8 cellular contexts compared by ENCODE assay signal in genomic region chr15:77632760-77633133, GRCh38. TPM values are rescaled to one million over a fixed set of nuclear protein-coding genes. Genes with fewer than 3 reads are reported as not detected.
A peak's percentile ranks its signal among the peaks of the same experiment; 100 is the strongest.
DNase-seq lines count a peak whose midpoint lies in the region; ATAC-seq and TF ChIP-seq lines count a peak whose summit lies in the region.

Gene LINGO1 (minus strand): TSS chr15:77632912. CDS start chr15:77632315, 597 bp downstream.

- no peaks in the 10 kb centered on the region for H3K36me3 Mint-ChIP-seq in T-cell

- H3K4me1 Mint-ChIP-seq in T-cell = peaks cover 9 to 16% (median 15%) of the 10 kb centered on the region in 3 donors

- TF ChIP-seq CTCF in GM20000 (IDR thresholded peaks at IDR 0.05; ENCODE audit: extremely low read depth, missing control alignments) = no peak
- no peak for TF ChIP-seq CTCF in foreskin keratinocyte (conservative IDR thresholded peaks at IDR 0.05)
- no peak for TF ChIP-seq CTCF in omental fat pad (IDR thresholded peaks at IDR 0.05)

- H3K4me1 ChIP-seq in foreskin keratinocyte = no peaks in the 10 kb centered on the region

- no peaks in the 10 kb centered on the region for H3K9me3 Mint-ChIP-seq in T-cell

- DNase-seq in GM20000 (ENCODE audit: low spot score) (peak; percentile 50), T-cell (no peak), foreskin keratinocyte (no peak), omental fat pad (ENCODE audit: low spot score) (no peak), NCI-H128 (lab: John Stamatoyannopoulos, UW; ENCODE audit: unreplicated experiment) (no peak), DMS153 treated with DMSO at 0.1 percent for 48 hours (lab: John Stamatoyannopoulos, UW; ENCODE audit: unreplicated experiment) (no peak), T-helper 9 cell (no peak)

- H3K27ac Mint-ChIP-seq in T-cell = peak within 1 kb of the TSS in 1 of 2 donors; percentile 4

- ATAC-seq in T-cell (replicated peaks in 1 of 4) (no peak), foreskin keratinocyte (peak; percentile 2), omental fat pad (ENCODE audit: low FRiP score) (peak; percentile 52), GM21447 (IDR thresholded peaks at IDR 0.05; ENCODE audit: unreplicated experiment) (no peak)

- H3K4me3 Mint-ChIP-seq in T-cell = peak within 1 kb of the TSS; percentile 26 to 70 (median 51)

- POLR2A ChIA-PET in T-cell (lab: Charles Lee) = no interaction called here

- H3K27ac ChIP-seq in foreskin keratinocyte = no peak within 1 kb of the TSS

- H3K27me3 Mint-ChIP-seq in T-cell = peaks cover 40 to 51% of the 10 kb centered on the region in 2 donors

- H3K27me3 ChIP-seq in foreskin keratinocyte = peaks cover 72% of the 10 kb centered on the region

- CTCF ChIA-PET in T-cell (lab: Charles Lee) = no interaction called here

RNA-seq across cellular contexts. Expression of gene LINGO1, which starts in this region (rescaled TPM):
- total RNA-seq in T-cell (under 1 TPM in 2 of 5 donors, not detected in 3; 0.09 to 0.19 TPM), foreskin keratinocyte (0.07 TPM in 1 of 2 replicates, not detected in the other), omental fat pad (1 to 10 TPM in 2 of 4 donors, under 1 TPM in 2; 0.36 to 1.7 (median 0.69) TPM)
- polyA plus RNA-seq in foreskin keratinocyte = 0.06 and 0.07 TPM in 2 replicates

Comparison
In these comparisons a context has a peak if more than half of its experiments do, and no peak if none do; other contexts are left out.
1. Peak in ATAC-seq in foreskin keratinocyte; RNA of the gene not detected or under 1 TPM.